1 cellular context compared by ENCODE assay signal in genomic region chr12:123133701-123134100, GRCh38.
TF ChIP-seq lines count a peak whose summit lies in the region.

No MANE protein-coding gene starts in this region.

TF ChIP-seq in K562, 482 proteins besides CTCF, POLR2A, EP300 and RAD21:
- TF ChIP-seq FOXP4 (CRISPR knock-in tag; IDR thresholded peaks at IDR 0.05; ENCODE audit: borderline replicate concordance) (no peak), RCOR1 (IDR thresholded peaks at IDR 0.05; ENCODE audit: borderline replicate concordance in 1 of 2, low read depth in 2 of 2, low read length in 2 of 2) (peak in 1 of 2 experiments; percentile 18; a peak in 1 of 4 replicates), ADNP (tag; IDR thresholded peaks at IDR 0.05) (no peak), NFIX (CRISPR knock-in tag; IDR thresholded peaks at IDR 0.05; ENCODE audit: low read depth) (no peak), TCF3 (CRISPR knock-in tag; IDR thresholded peaks at IDR 0.05) (no peak), PHB2 (IDR thresholded peaks at IDR 0.05; ENCODE audit: low read depth) (no peak), ZNF740 (CRISPR knock-in tag; IDR thresholded peaks at IDR 0.05) (no peak), ZNF740 (tag; IDR thresholded peaks at IDR 0.05) (no peak), MGA (IDR thresholded peaks at IDR 0.05) (no peak), PRMT5 (CRISPR knock-in tag; IDR thresholded peaks at IDR 0.05) (no peak), CBFA2T3 (IDR thresholded peaks at IDR 0.05) (0 out of 2 replicates have a peak, but pooled peaks have one; percentile 29), KDM1A (IDR thresholded peaks at IDR 0.05) (peak; percentile 76 to 83; a peak in 3 of 4 replicates), EGR1 (conservative IDR thresholded peaks at IDR 0.05) (peak; percentile 44), MCM5 (IDR thresholded peaks at IDR 0.05; ENCODE audit: low read depth) (no peak), CLOCK (CRISPR knock-in tag; IDR thresholded peaks at IDR 0.05; ENCODE audit: borderline replicate concordance) (no peak), ZNF140 (CRISPR knock-in tag; IDR thresholded peaks at IDR 0.05) (no peak), LCOR (CRISPR knock-in tag; IDR thresholded peaks at IDR 0.05) (no peak), RBM22 (IDR thresholded peaks at IDR 0.05; ENCODE audit: low read depth, low read length, poor library complexity, severe bottlenecking) (no peak)
TF ChIP-seq in K562: peak in this region for 4.
